Comparison of ENCODE assay signal across 11 cellular contexts in genomic region chr7:158820656-158821055, GRCh38. TPM values are rescaled to one million over a fixed set of nuclear protein-coding genes. Genes with fewer than 3 reads are reported as not detected.
DNase-seq lines count a peak whose midpoint lies in the region; ATAC-seq and TF ChIP-seq lines count a peak whose summit lies in the region.
"Had no signal": no experiment of that assay in that cellular context is flagged by ENCODE, and none has a peak within 500 bp of the region (broad histone marks: within the 10 kb centered on the region; RNA-seq: fewer than 3 reads in every experiment).

No MANE protein-coding gene starts in this region.

- no peaks in the 10 kb centered on the region for H3K9me3 Mint-ChIP-seq in T-helper 1 cell treated with Interleukin-12 subunit alpha and Interleukin-12 subunit beta and Interleukin-4 antibody, amounts not matched to agents 30 μg/mL and 1 μg/mL, for 36 hours
- no peaks in the 10 kb centered on the region for H3K9me3 Mint-ChIP-seq in activated CD4-positive, alpha-beta memory T cell treated with anti-CD3 and anti-CD28 coated beads for 36 hours
- H3K9me3 Mint-ChIP-seq in stimulated activated effector memory CD8-positive, alpha-beta T cell treated with anti-CD3 and anti-CD28 coated beads, Interleukin-12 subunit alpha, Interleukin-12 subunit beta, amount 100 ng/mL, for 72 hours = no peaks in the 10 kb centered on the region

- no peak for ATAC-seq in stimulated activated effector memory CD8-positive, alpha-beta T cell treated with anti-CD3 and anti-CD28 coated beads, Interleukin-12 subunit alpha, Interleukin-12 subunit beta, amount 100 ng/mL, for 72 hours
- no peak for ATAC-seq in GM19397 (IDR thresholded peaks at IDR 0.05; ENCODE audit: unreplicated experiment)

- H3K4me1 Mint-ChIP-seq in T-helper 1 cell treated with Interleukin-12 subunit alpha and Interleukin-12 subunit beta and Interleukin-4 antibody, amounts not matched to agents 30 μg/mL and 1 μg/mL, for 36 hours (ENCODE audit: low read depth) = peaks cover 81% of the 10 kb centered on the region
- peaks cover 82% of the 10 kb centered on the region for H3K4me1 Mint-ChIP-seq in activated CD4-positive, alpha-beta memory T cell treated with anti-CD3 and anti-CD28 coated beads for 36 hours (ENCODE audit: low read depth)
- peaks cover 78% of the 10 kb centered on the region for H3K4me1 Mint-ChIP-seq in stimulated activated effector memory CD8-positive, alpha-beta T cell treated with anti-CD3 and anti-CD28 coated beads, Interleukin-12 subunit alpha, Interleukin-12 subunit beta, amount 100 ng/mL, for 72 hours

- no peak for TF ChIP-seq CTCF in fibroblast of mammary gland (conservative IDR thresholded peaks at IDR 0.05; ENCODE audit: control insufficient read depth, insufficient read depth, low read depth, low read length)
- no peak for TF ChIP-seq CTCF in prostate gland (IDR thresholded peaks at IDR 0.05)

- H3K9me3 ChIP-seq in prostate gland = no peaks in the 10 kb centered on the region

- H3K4me3 Mint-ChIP-seq in T-helper 1 cell treated with Interleukin-12 subunit alpha and Interleukin-12 subunit beta and Interleukin-4 antibody, amounts not matched to agents 30 μg/mL and 1 μg/mL, for 36 hours = peak overlapping the region; percentile 78
- H3K4me3 Mint-ChIP-seq in activated CD4-positive, alpha-beta memory T cell treated with anti-CD3 and anti-CD28 coated beads for 36 hours = no peak overlapping the region
- H3K4me3 Mint-ChIP-seq in stimulated activated effector memory CD8-positive, alpha-beta T cell treated with anti-CD3 and anti-CD28 coated beads, Interleukin-12 subunit alpha, Interleukin-12 subunit beta, amount 100 ng/mL, for 72 hours = peak overlapping the region; percentile 74

- H3K4me3 ChIP-seq in fibroblast of mammary gland (ENCODE audit: control insufficient read depth, low read depth, low read length) = no peak overlapping the region
- H3K4me3 ChIP-seq in prostate gland = no peak overlapping the region

- H3K27me3 Mint-ChIP-seq in T-helper 1 cell treated with Interleukin-12 subunit alpha and Interleukin-12 subunit beta and Interleukin-4 antibody, amounts not matched to agents 30 μg/mL and 1 μg/mL, for 36 hours (ENCODE audit: low read depth) = no peaks in the 10 kb centered on the region
- H3K27me3 Mint-ChIP-seq in activated CD4-positive, alpha-beta memory T cell treated with anti-CD3 and anti-CD28 coated beads for 36 hours = no peaks in the 10 kb centered on the region

- WGBS in prostate gland = 70% methylated on average over 3 of the region's 3 CpGs

- no peak for TF ChIP-seq POLR2A in prostate gland (IDR thresholded peaks at IDR 0.05)

- intact Hi-C loops in activated CD4-positive, alpha-beta memory T cell treated with anti-CD3 and anti-CD28 coated beads for 36 hours (cut with micrococcal nuclease) = loop anchor here (1.0 kb wide), 1 partner anchor 164 kb away; no protein-coding TSS in a partner anchor
- intact Hi-C loops in prostate gland (cut with DNase I) = loop anchor here (10.0 kb wide), 1 partner anchor 116 kb away; the partner anchor contains the start of gene NCAPG2

- no peak overlapping the region for H3K27ac ChIP-seq in prostate gland

- CTCF ChIA-PET in activated CD4-positive, alpha-beta memory T cell treated with anti-CD3 and anti-CD28 coated beads for 36 hours (lab: Charles Lee) = no interaction called here
- CTCF ChIA-PET in HEK293T (lab: Yijun Ruan, JAX) = no interaction called here

- no peak for DNase-seq in T-helper 1 cell
- no peak for DNase-seq in activated CD4-positive, alpha-beta memory T cell treated with anti-CD3 and anti-CD28 coated beads for 36 hours
- DNase-seq in fibroblast of mammary gland (ENCODE audit: low read depth) = peak; percentile 58
- DNase-seq in stimulated activated effector memory CD8-positive, alpha-beta T cell treated with anti-CD3 and anti-CD28 coated beads, Interleukin-12 subunit alpha, Interleukin-12 subunit beta, amount 100 ng/mL, for 72 hours (ENCODE audit: low spot score in 2 of 2) = no peak
- DNase-seq in HEK293T (ENCODE audit: extremely low spot score) = no peak
- DNase-seq in prostate gland (ENCODE audit: low spot score) = no peak
- DNase-seq: 8988T; central memory CD4-positive, alpha-beta T cell; NCI-H446 had no signal

- peaks cover 9% of the 10 kb centered on the region for H3K36me3 Mint-ChIP-seq in T-helper 1 cell treated with Interleukin-12 subunit alpha and Interleukin-12 subunit beta and Interleukin-4 antibody, amounts not matched to agents 30 μg/mL and 1 μg/mL, for 36 hours (ENCODE audit: low read depth)
- H3K36me3 Mint-ChIP-seq in activated CD4-positive, alpha-beta memory T cell treated with anti-CD3 and anti-CD28 coated beads for 36 hours = no peaks in the 10 kb centered on the region
- peaks cover 20% of the 10 kb centered on the region for H3K36me3 Mint-ChIP-seq in stimulated activated effector memory CD8-positive, alpha-beta T cell treated with anti-CD3 and anti-CD28 coated beads, Interleukin-12 subunit alpha, Interleukin-12 subunit beta, amount 100 ng/mL, for 72 hours

- H3K27me3 ChIP-seq in prostate gland (replicated peaks; ENCODE audit: insufficient read depth) = no peaks in the 10 kb centered on the region

- POLR2A ChIA-PET in activated CD4-positive, alpha-beta memory T cell treated with anti-CD3 and anti-CD28 coated beads for 36 hours (lab: Charles Lee) = interaction anchor here (1.0 to 1.4 kb wide), 2 partner anchors 9 to 43 kb away, joined by 3 to 4 read pairs; no protein-coding TSS in a partner anchor
- POLR2A ChIA-PET in HEK293T (lab: Yijun Ruan, JAX) = no interaction called here

- no peaks in the 10 kb centered on the region for H3K4me1 ChIP-seq in prostate gland (replicated peaks)

- H3K36me3 ChIP-seq in prostate gland = no peaks in the 10 kb centered on the region

- peak overlapping the region; percentile 96 for H3K27ac Mint-ChIP-seq in T-helper 1 cell treated with Interleukin-12 subunit alpha and Interleukin-12 subunit beta and Interleukin-4 antibody, amounts not matched to agents 30 μg/mL and 1 μg/mL, for 36 hours
- peak overlapping the region; percentile 95 for H3K27ac Mint-ChIP-seq in activated CD4-positive, alpha-beta memory T cell treated with anti-CD3 and anti-CD28 coated beads for 36 hours
- peak overlapping the region; percentile 77 for H3K27ac Mint-ChIP-seq in stimulated activated effector memory CD8-positive, alpha-beta T cell treated with anti-CD3 and anti-CD28 coated beads, Interleukin-12 subunit alpha, Interleukin-12 subunit beta, amount 100 ng/mL, for 72 hours

TF ChIP-seq in HEK293T, 16 proteins besides CTCF, POLR2A, EP300 and RAD21:
- no peak for TF ChIP-seq BHLHE40 (IDR thresholded peaks at IDR 0.05; ENCODE audit: borderline replicate concordance)
- no peak for TF ChIP-seq SUZ12 (IDR thresholded peaks at IDR 0.05)
- no peak for TF ChIP-seq SP1 (IDR thresholded peaks at IDR 0.05)
- no peak for TF ChIP-seq FOXA1 (IDR thresholded peaks at IDR 0.05)
- TF ChIP-seq L3MBTL2 (conservative IDR thresholded peaks at IDR 0.05) = no peak
- no peak for TF ChIP-seq NFRKB (IDR thresholded peaks at IDR 0.05)
- TF ChIP-seq CTBP1 (IDR thresholded peaks at IDR 0.05; ENCODE audit: borderline replicate concordance) = no peak
- no peak for TF ChIP-seq TARDBP (IDR thresholded peaks at IDR 0.05)
- TF ChIP-seq ARNT (IDR thresholded peaks at IDR 0.05) = no peak
- TF ChIP-seq ZNF384 (IDR thresholded peaks at IDR 0.05) = no peak

RNA-seq across cellular contexts. Expression of gene ESYT2, which starts 8.7 kb away (rescaled TPM):
- 10 to 100 TPM; 62.4 to 64.2 TPM for total RNA-seq in activated CD4-positive, alpha-beta memory T cell treated with anti-CD3 and anti-CD28 coated beads for 36 hours
- 10 to 100 TPM; 60.8 to 75.1 TPM for total RNA-seq in prostate gland

RNA-seq across cellular contexts. Expression of gene DYNC2I1, which starts 35.7 kb away (rescaled TPM):
- total RNA-seq in activated CD4-positive, alpha-beta memory T cell treated with anti-CD3 and anti-CD28 coated beads for 36 hours = 10 to 100 TPM in 1 of 2 experiments, 1 to 10 TPM in 1; 9.2 to 10.2 TPM
- total RNA-seq in prostate gland = 10 to 100 TPM; 14.3 to 35.0 TPM
